Comparison of ENCODE assay signal across 14 cellular contexts in the genomic region with DNA sequence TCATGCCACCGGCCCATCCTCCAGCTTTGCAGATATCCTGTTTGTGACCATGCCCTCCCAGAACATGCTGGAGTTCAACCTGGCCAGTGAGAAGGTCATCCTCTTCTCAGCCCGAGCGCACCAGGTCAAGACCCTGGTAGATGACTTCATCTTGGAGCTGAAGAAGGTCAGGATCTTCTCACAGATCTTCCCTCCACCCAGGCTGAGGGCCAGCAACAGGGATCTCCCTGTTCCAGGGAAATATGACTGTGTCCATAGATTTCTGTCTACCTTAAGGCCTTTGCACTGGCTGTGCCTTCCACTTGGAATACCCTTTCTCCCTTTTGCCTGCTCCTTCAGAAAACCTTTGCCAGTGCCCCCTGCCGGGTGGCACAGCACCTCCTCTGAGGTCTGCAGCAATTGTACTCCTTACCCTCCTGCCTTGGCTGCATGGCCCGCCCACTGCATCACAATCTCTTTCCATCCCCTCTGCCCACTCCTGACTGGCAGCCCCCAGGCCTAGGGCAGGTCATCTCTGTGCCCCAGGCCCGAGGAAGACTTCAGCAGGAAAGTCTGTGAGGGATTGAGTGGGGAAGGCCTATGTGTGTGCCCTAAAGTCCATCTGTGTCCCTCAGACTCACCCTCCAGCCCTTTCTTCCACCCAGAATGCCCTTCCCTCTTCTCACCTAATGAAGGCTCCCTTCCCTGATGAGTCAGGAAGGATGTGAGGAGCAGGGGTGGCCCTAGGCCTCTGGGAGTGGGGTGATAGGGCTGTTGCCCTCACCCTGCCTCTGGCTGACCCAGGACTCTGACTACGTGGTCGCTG. TPM values are rescaled to one million over a fixed set of nuclear protein-coding genes. Genes with fewer than 3 reads are reported as not detected.
DNase-seq lines count a peak whose midpoint lies in the region; FAIRE-seq and TF ChIP-seq lines count a peak whose summit lies in the region.
"Had no signal": no experiment of that assay in that cellular context is flagged by ENCODE, and none has a peak within 500 bp of the region (broad histone marks: within the 10 kb centered on the region; RNA-seq: fewer than 3 reads in every experiment).

No MANE protein-coding gene starts in this region.

- intact Hi-C loops in Calu3 (cut with micrococcal nuclease; ENCODE audit: unreplicated experiment) = no loop called here
- intact Hi-C loops in breast epithelium (cut with DNase I; ENCODE audit: low total_unique reads) = no loop called here

- H3K27me3 Mint-ChIP-seq in Calu3 (ENCODE audit: unreplicated experiment) = peaks cover 24% of the 10 kb centered on the region
- H3K27me3 Mint-ChIP-seq: activated CD4-positive, alpha-beta T cell treated with anti-CD3 and anti-CD28 coated beads, Interleukin-2, amount 10 ng/mL, durations not matched to agents 7 days and 5 days had no signal

- BruUV-seq in Calu3 (replicated peaks; lab: Mats Ljungman, UMichigan) = no TSS peak

- no peaks in the 10 kb centered on the region for H3K36me3 ChIP-seq in breast epithelium
- no peaks in the 10 kb centered on the region for H3K36me3 ChIP-seq in neutrophil

- DNase-seq in Calu3 = peak; percentile 16
- no peak for DNase-seq in HTR-8/SVneo (ENCODE audit: insufficient read length, low spot score)
- DNase-seq in breast epithelium (ENCODE audit: low spot score in 2 of 2) = no peak
- DNase-seq in activated gamma-delta T cell treated with Interleukin-2 at 50 U/mL for 16 hours = no peak
- no peak for DNase-seq in COLO668 (lab: John Stamatoyannopoulos, UW; ENCODE audit: unreplicated experiment)
- DNase-seq in NCI-H2171 treated with DMSO at 0.1 percent for 48 hours (lab: John Stamatoyannopoulos, UW) = no peak
- DNase-seq: activated CD4-positive, alpha-beta T cell treated with anti-CD3 and anti-CD28 coated beads, Interleukin-2, amount 10 ng/mL, durations not matched to agents 7 days and 5 days; endodermal cell; left colon; naive B cell; T-helper 2 cell had no signal

- no peak for TF ChIP-seq CTCF in Calu3 (IDR thresholded peaks at IDR 0.05; ENCODE audit: unreplicated experiment)
- TF ChIP-seq CTCF in breast epithelium (IDR thresholded peaks at IDR 0.05) = no peak
- no peak for TF ChIP-seq CTCF in neutrophil (IDR thresholded peaks at IDR 0.05)

- H3K9me3 Mint-ChIP-seq in Calu3 (ENCODE audit: low read depth, unreplicated experiment) = no peaks in the 10 kb centered on the region
- H3K9me3 Mint-ChIP-seq: activated CD4-positive, alpha-beta T cell treated with anti-CD3 and anti-CD28 coated beads, Interleukin-2, amount 10 ng/mL, durations not matched to agents 7 days and 5 days; brain; endodermal cell; naive B cell had no signal

- CTCF ChIA-PET in Calu3 (lab: Charles Lee) = interaction anchor here (1.1 kb wide), 1 partner anchor 9 kb away, joined by 3 read pairs; no protein-coding TSS in a partner anchor

- peak; percentile 28 for FAIRE-seq in HTR-8/SVneo (lab: Jason Lieb, UNC)

- H3K4me3 ChIP-seq in breast epithelium (no peak overlapping the region), neutrophil (ENCODE audit: low read depth in 1 of 2, low read length in 1 of 2) (no peak overlapping the region)

- H3K36me3 Mint-ChIP-seq in Calu3 (ENCODE audit: insufficient read depth, unreplicated experiment) = peaks cover 19% of the 10 kb centered on the region
- H3K36me3 Mint-ChIP-seq: brain, naive B cell had no signal

- H3K9me3 ChIP-seq in breast epithelium = no peaks in the 10 kb centered on the region
- H3K9me3 ChIP-seq in neutrophil = no peaks in the 10 kb centered on the region

- no peak overlapping the region for H3K4me3 Mint-ChIP-seq in Calu3 (ENCODE audit: low read depth, unreplicated experiment)
- H3K4me3 Mint-ChIP-seq: activated CD4-positive, alpha-beta T cell treated with anti-CD3 and anti-CD28 coated beads, Interleukin-2, amount 10 ng/mL, durations not matched to agents 7 days and 5 days; brain; endodermal cell had no signal

- TF ChIP-seq POLR2A in breast epithelium (IDR thresholded peaks at IDR 0.05) = no peak

- H3K4me1 Mint-ChIP-seq in Calu3 (ENCODE audit: low read depth, unreplicated experiment) = no peaks in the 10 kb centered on the region
- H3K4me1 Mint-ChIP-seq: endodermal cell had no signal

- no peaks in the 10 kb centered on the region for H3K27me3 ChIP-seq in breast epithelium
- H3K27me3 ChIP-seq in neutrophil = no peaks in the 10 kb centered on the region

- peak overlapping the region; percentile 25 to 89 for H3K27ac ChIP-seq in breast epithelium
- peak overlapping the region; percentile 35 for H3K27ac ChIP-seq in neutrophil

- H3K4me1 ChIP-seq in breast epithelium (peaks cover 6 to 8% of the 10 kb centered on the region in 2 donors), neutrophil (ENCODE audit: control insufficient read depth in 1 of 2, insufficient read depth in 1 of 2, low read depth in 1 of 2, low read length in 1 of 2) (peaks cover 17 to 29% of the 10 kb centered on the region in 2 experiments)

- no peak overlapping the region for H3K27ac Mint-ChIP-seq in Calu3 (ENCODE audit: unreplicated experiment)
- H3K27ac Mint-ChIP-seq: activated CD4-positive, alpha-beta T cell treated with anti-CD3 and anti-CD28 coated beads, Interleukin-2, amount 10 ng/mL, durations not matched to agents 7 days and 5 days; endodermal cell had no signal

RNA-seq across cellular contexts. Expression of a gene that starts 27.3 kb away (rescaled TPM):
- total RNA-seq in Calu3 (2022) (51.7 and 54.9 TPM in 2 replicates), breast epithelium (10 to 100 TPM; 80.0 to 90.0 (median 82.3) TPM)

RNA-seq across cellular contexts. Expression of a gene that starts 47.8 kb away (rescaled TPM):
- 0.38 and 0.76 TPM in 2 replicates for total RNA-seq in Calu3 (2022)
- total RNA-seq in breast epithelium = 1 to 10 TPM; 1.2 to 2.9 (median 2.2) TPM
- total RNA-seq: LHCN-M2 had no signal
